ENCODE assay signal across 24 cellular contexts in genomic region chr7:138937484-138937883, GRCh38. TPM values are rescaled to one million over a fixed set of nuclear protein-coding genes. Genes with fewer than 3 reads are reported as not detected.
DNase-seq lines count a peak whose midpoint lies in the region; ATAC-seq, FAIRE-seq and TF ChIP-seq lines count a peak whose summit lies in the region.
"Had no signal": no experiment of that assay in that cellular context is flagged by ENCODE, and none has a peak within 500 bp of the region (broad histone marks: within the 10 kb centered on the region; RNA-seq: fewer than 3 reads in every experiment).

No MANE protein-coding gene starts in this region.

- peak overlapping the region; percentile 30 for H3K27ac Mint-ChIP-seq in astrocyte (ENCODE audit: unreplicated experiment)
- H3K27ac Mint-ChIP-seq in glutamatergic neuron (ENCODE audit: unreplicated experiment) = peak overlapping the region; percentile 4
- H3K27ac Mint-ChIP-seq in neural crest cell (ENCODE audit: unreplicated experiment) = peak overlapping the region; percentile 4
- H3K27ac Mint-ChIP-seq: CD4-positive, alpha-beta memory T cell had no signal

- no peak for FAIRE-seq in astrocyte (lab: Jason Lieb, UNC)
- FAIRE-seq: A549, GM12891, H54 had no signal

- no peak for DNase-seq in astrocyte (ENCODE audit: low read depth)
- DNase-seq in dermis blood vessel endothelial cell = peak; percentile 41
- DNase-seq in glutamatergic neuron = no peak
- DNase-seq in neural crest cell (ENCODE audit: low read depth, low spot score) = no peak
- DNase-seq in GM13977 (ENCODE audit: low spot score) = no peak
- DNase-seq: 8988T; ACHN; AML-193; BE2C; Calu3; CD4-positive, alpha-beta memory T cell; COR-L47; DMS53; DMS79 treated with DMSO at 0.1 percent for 48 hours; GF-D8; GOT3; HFFc6 had no signal

- no peak overlapping the region for H3K4me3 ChIP-seq in astrocyte (ENCODE audit: insufficient read depth, low read depth, low read length)
- H3K4me3 ChIP-seq: A549; BLaER1 treated with 17β-estradiol and CSF1 and Interleukin-3, amounts not matched to agents 10 nM and 100 nM; HAP-1 had no signal

- no peak for ATAC-seq in HG02623 (IDR thresholded peaks at IDR 0.05; ENCODE audit: unreplicated experiment)
- no peak for ATAC-seq in HG03280 (IDR thresholded peaks at IDR 0.05; ENCODE audit: unreplicated experiment)
- ATAC-seq: A549 had no signal

- no peaks in the 10 kb centered on the region for H3K9me3 ChIP-seq in astrocyte (ENCODE audit: insufficient read depth, low read depth, low read length)
- H3K9me3 ChIP-seq: A549, BE2C, HAP-1 had no signal

- no peak overlapping the region for H3K27ac ChIP-seq in astrocyte (ENCODE audit: low read depth, low read length)
- H3K27ac ChIP-seq: BLaER1 treated with 17β-estradiol and CSF1 and Interleukin-3, amounts not matched to agents 10 nM and 100 nM had no signal

- H3K9me3 Mint-ChIP-seq in astrocyte (ENCODE audit: unreplicated experiment) (no peaks in the 10 kb centered on the region), glutamatergic neuron (ENCODE audit: unreplicated experiment) (peaks cover 2% of the 10 kb centered on the region), neural crest cell (peaks cover 3% of the 10 kb centered on the region)
- H3K9me3 Mint-ChIP-seq: CD4-positive, alpha-beta memory T cell; HFFc6 had no signal

- H4K20me1 ChIP-seq in astrocyte (ENCODE audit: insufficient read depth, low read length) = no peaks in the 10 kb centered on the region
- H4K20me1 ChIP-seq: BLaER1 treated with 17β-estradiol and CSF1 and Interleukin-3, amounts not matched to agents 10 nM and 100 nM had no signal

- H3K4me3 Mint-ChIP-seq in astrocyte (ENCODE audit: unreplicated experiment) = no peak overlapping the region
- peak overlapping the region; percentile 22 for H3K4me3 Mint-ChIP-seq in glutamatergic neuron (ENCODE audit: unreplicated experiment)
- H3K4me3 Mint-ChIP-seq in neural crest cell = no peak overlapping the region
- H3K4me3 Mint-ChIP-seq: CD4-positive, alpha-beta memory T cell; HFFc6 had no signal

- H3K36me3 ChIP-seq in astrocyte (ENCODE audit: insufficient read depth, low read length) = no peaks in the 10 kb centered on the region
- H3K36me3 ChIP-seq: BE2C, HAP-1 had no signal

- in situ Hi-C loops in GM13977 (cut with MboI; ENCODE audit: low pct_unique_long_range_greater_than_20kb, low sequenced_read_pairs, unreplicated experiment) = no loop called here

- H2AFZ ChIP-seq in astrocyte (ENCODE audit: low read depth, low read length) = no peak overlapping the region

- H3K4me2 ChIP-seq in astrocyte (ENCODE audit: low read length) = no peak overlapping the region
- H3K4me2 ChIP-seq: A549; BLaER1 treated with 17β-estradiol and CSF1 and Interleukin-3, amounts not matched to agents 10 nM and 100 nM had no signal

- H3K27me3 Mint-ChIP-seq in astrocyte (ENCODE audit: low read depth, unreplicated experiment) (no peaks in the 10 kb centered on the region), glutamatergic neuron (ENCODE audit: unreplicated experiment) (no peaks in the 10 kb centered on the region), neural crest cell (ENCODE audit: low read depth) (no peaks in the 10 kb centered on the region)

- H3K4me1 Mint-ChIP-seq in astrocyte (ENCODE audit: low read depth, unreplicated experiment) = peaks cover 20% of the 10 kb centered on the region
- peaks cover 25% of the 10 kb centered on the region for H3K4me1 Mint-ChIP-seq in glutamatergic neuron (ENCODE audit: low read depth, unreplicated experiment)
- H3K4me1 Mint-ChIP-seq in neural crest cell = peaks cover 20% of the 10 kb centered on the region
- H3K4me1 Mint-ChIP-seq: CD4-positive, alpha-beta memory T cell had no signal

- TF ChIP-seq CTCF in astrocyte (IDR thresholded peaks at IDR 0.05; ENCODE audit: insufficient read depth, low read depth, low read length) (no peak), glutamatergic neuron (IDR thresholded peaks at IDR 0.05; ENCODE audit: partially characterized antibody, unreplicated experiment) (no peak), neural crest cell (conservative IDR thresholded peaks at IDR 0.05) (no peak), GM13977 (IDR thresholded peaks at IDR 0.05; ENCODE audit: extremely low read depth, insufficient read depth, missing control alignments) (no peak)

- H3K27me3 ChIP-seq in astrocyte (ENCODE audit: insufficient read depth, low read length) = no peaks in the 10 kb centered on the region
- H3K27me3 ChIP-seq: BE2C; BLaER1 treated with 17β-estradiol and CSF1 and Interleukin-3, amounts not matched to agents 10 nM and 100 nM had no signal

- no peak overlapping the region for H3K9ac ChIP-seq in astrocyte (ENCODE audit: low read length)
- H3K9ac ChIP-seq: BLaER1 treated with 17β-estradiol and CSF1 and Interleukin-3, amounts not matched to agents 10 nM and 100 nM had no signal

- H3K36me3 Mint-ChIP-seq in astrocyte (ENCODE audit: low read depth, unreplicated experiment) = peaks cover 10% of the 10 kb centered on the region
- peaks cover 9% of the 10 kb centered on the region for H3K36me3 Mint-ChIP-seq in glutamatergic neuron (ENCODE audit: unreplicated experiment)
- H3K36me3 Mint-ChIP-seq in neural crest cell (ENCODE audit: low read depth) = peaks cover 17% of the 10 kb centered on the region
- H3K36me3 Mint-ChIP-seq: CD4-positive, alpha-beta memory T cell had no signal

- no peaks in the 10 kb centered on the region for H3K79me2 ChIP-seq in astrocyte (ENCODE audit: insufficient read depth, low read length)

- peaks cover 20% of the 10 kb centered on the region for H3K4me1 ChIP-seq in astrocyte (ENCODE audit: insufficient read depth, low read length)

RNA-seq across cellular contexts. Expression of gene KIAA1549, which starts 43.7 kb away (rescaled TPM):
- total RNA-seq in astrocyte (10.3 and 11.1 TPM in 2 replicates), dermis blood vessel endothelial cell (2.6 and 3.3 TPM in 2 replicates), glutamatergic neuron (ENCODE audit: unreplicated experiment) (40.2 TPM), neural crest cell (33.2 and 34.8 TPM in 2 replicates)
